8 cellular contexts compared by ENCODE assay signal in genomic region chr2:218291318-218291933, GRCh38. TPM values are rescaled to one million over a fixed set of nuclear protein-coding genes. Genes with fewer than 3 reads are reported as not detected.
DNase-seq lines count a peak whose midpoint lies in the region; ATAC-seq and TF ChIP-seq lines count a peak whose summit lies in the region.

No MANE protein-coding gene starts in this region.

- TF ChIP-seq CTCF in 22Rv1 (IDR thresholded peaks at IDR 0.05) = no peak
- TF ChIP-seq CTCF in body of pancreas (IDR thresholded peaks at IDR 0.05) = no peak
- no peak for TF ChIP-seq CTCF in GM13976 (IDR thresholded peaks at IDR 0.05; ENCODE audit: borderline replicate concordance, control extremely low read depth, extremely low read depth, insufficient read depth, missing control alignments)

- H3K4me3 ChIP-seq in body of pancreas = peak overlapping the region; percentile 37 to 58
- H3K4me3 ChIP-seq in thymus (ENCODE audit: low read length) = peak overlapping the region; percentile 80

- TF ChIP-seq POLR2A in body of pancreas (IDR thresholded peaks at IDR 0.05) = no peak

- ATAC-seq in body of pancreas = no peak
- no peak for ATAC-seq in HG02759 (IDR thresholded peaks at IDR 0.05; ENCODE audit: unreplicated experiment)

- intact Hi-C loops in body of pancreas (cut with DNase I) = no loop called here

- H3K9me3 ChIP-seq in body of pancreas (no peaks in the 10 kb centered on the region), thymus (ENCODE audit: control insufficient read depth) (no peaks in the 10 kb centered on the region)

- H3K4me1 ChIP-seq in body of pancreas = peaks cover 91% of the 10 kb centered on the region
- H3K4me1 ChIP-seq in thymus (ENCODE audit: control insufficient read depth, insufficient read depth, low read length) = peaks cover 42% of the 10 kb centered on the region

- H3K27ac ChIP-seq in 22Rv1 = peak overlapping the region; percentile 94
- H3K27ac ChIP-seq in body of pancreas = peak overlapping the region; percentile 98 to 100 (median 98)
- peak overlapping the region; percentile 95 for H3K27ac ChIP-seq in layer of hippocampus (ENCODE audit: low read depth, low read length)
- peak overlapping the region; percentile 88 for H3K27ac ChIP-seq in thymus (ENCODE audit: low read depth)

- DNase-seq in HT-29 (ENCODE audit: low spot score) (peak; percentile 48), body of pancreas (peak in 2 of 4 donors; percentile 41 to 63), GM13976 (ENCODE audit: low spot score) (no peak), cortex of kidney (lab: John Stamatoyannopoulos, UW) (no peak)

- WGBS in body of pancreas, 2 donors = 11 to 16% methylated on average over 6 to 8 of the region's 8 CpGs
- 46% methylated on average over 8 of the region's 8 CpGs for WGBS in thymus

- H3K27me3 ChIP-seq in body of pancreas (no peaks in the 10 kb centered on the region), layer of hippocampus (ENCODE audit: control insufficient read depth, insufficient read depth, low read length) (no peaks in the 10 kb centered on the region), thymus (ENCODE audit: control insufficient read depth, insufficient read depth) (no peaks in the 10 kb centered on the region)

- H3K36me3 ChIP-seq in body of pancreas (replicated peaks in 1 of 2; ENCODE audit: insufficient read depth in 1 of 2, low read depth in 2 of 2) (no peaks in the 10 kb centered on the region), thymus (ENCODE audit: control insufficient read depth, insufficient read depth) (no peaks in the 10 kb centered on the region)

- in situ Hi-C loops in GM13976 (cut with MboI; ENCODE audit: low sequenced_read_pairs, unreplicated experiment) = no loop called here

RNA-seq across cellular contexts. Expression of gene TMBIM1, which starts 0.9 kb away (rescaled TPM):
- total RNA-seq in HT-29 (2014; rRNA removed; shearing (Covaris generic)) = 229 and 311 TPM in 2 replicates
- 100 to 1,000 TPM; 125 to 148 TPM for total RNA-seq in body of pancreas
- 56.2 TPM for polyA plus RNA-seq in thymus

RNA-seq across cellular contexts. Expression of gene PNKD, which starts 21.1 kb away (rescaled TPM):
- total RNA-seq in HT-29 (2014; rRNA removed; shearing (Covaris generic)) = 73.9 and 77.2 TPM in 2 replicates
- total RNA-seq in body of pancreas = 10 to 100 TPM; 17.1 to 21.3 TPM
- 76.1 TPM for polyA plus RNA-seq in thymus

RNA-seq across cellular contexts. Expression of gene AAMP, which starts 21.5 kb away (rescaled TPM):
- total RNA-seq in HT-29 (2014; rRNA removed; shearing (Covaris generic)) = 266 and 310 TPM in 2 replicates
- total RNA-seq in body of pancreas = 100 to 1,000 TPM in 1 of 2 donors, 10 to 100 TPM in 1; 61.5 to 114 TPM
- 67.2 TPM for polyA plus RNA-seq in thymus

RNA-seq across cellular contexts. Expression of gene GPBAR1, which starts 30.6 kb away (rescaled TPM):
- total RNA-seq in HT-29 (2014; rRNA removed; shearing (Covaris generic)) = 0.05 and 0.56 TPM in 2 replicates
- 10 to 100 TPM in 1 of 2 donors, 1 to 10 TPM in 1; 3.1 to 90.3 TPM for total RNA-seq in body of pancreas
- 1.0 TPM for polyA plus RNA-seq in thymus
